8 cellular contexts compared by ENCODE assay signal in genomic region chr16:85752511-85753420, GRCh38. TPM values are rescaled to one million over a fixed set of nuclear protein-coding genes. Genes with fewer than 3 reads are reported as not detected.
DNase-seq lines count a peak whose midpoint lies in the region; ATAC-seq and TF ChIP-seq lines count a peak whose summit lies in the region.

No MANE protein-coding gene starts in this region.

- H3K4me1 ChIP-seq in HEK293 (ENCODE audit: control insufficient read depth, insufficient read depth, low read length): peaks cover 5% of the 10 kb centered on the region; the same call in 1 of the 2 replicates
- peaks cover 22% of the 10 kb centered on the region for H3K4me1 ChIP-seq in iPS-15b (ENCODE audit: control insufficient read depth, insufficient read depth, low read length)

- no peaks in the 10 kb centered on the region for H3K9me3 ChIP-seq in HEK293 (ENCODE audit: control insufficient read depth, insufficient read depth, low read depth, low read length)
- no peaks in the 10 kb centered on the region for H3K9me3 ChIP-seq in iPS-15b (ENCODE audit: control insufficient read depth, insufficient read depth, low read length)

- TF ChIP-seq CTCF in HEK293 (tag by site-specific recombination; IDR thresholded peaks at IDR 0.05): peak; percentile 35; the same call in 1 of the 2 replicates

- CTCF ChIA-PET in HEK293 (lab: Yijun Ruan, JAX): interaction anchor here (0.6 kb wide), 1 partner anchor 238 kb away, joined by 3 read pairs; no protein-coding TSS in a partner anchor

- POLR2A ChIA-PET in HEK293 (lab: Yijun Ruan, JAX): no interaction called here

- H3K27me3 ChIP-seq in iPS-15b (ENCODE audit: control insufficient read depth, insufficient read depth, low read length): peaks cover 8% of the 10 kb centered on the region

- H3K9ac ChIP-seq in iPS-15b (ENCODE audit: low read depth, low read length): no peak overlapping the region

- H3K36me3 ChIP-seq in HEK293 (ENCODE audit: control insufficient read depth in 2 of 2, insufficient read depth in 1 of 2, low read length in 2 of 2) (no peaks in the 10 kb centered on the region), iPS-15b (ENCODE audit: control insufficient read depth, insufficient read depth, low read length) (no peaks in the 10 kb centered on the region)

- DNase-seq in 8988T: peak; percentile 52
- DNase-seq in SK-MEL-5 (ENCODE audit: low read depth, low spot score): peak; percentile 53
- DNase-seq in activated effector memory CD4-positive, alpha-beta T cell treated with anti-CD3 and anti-CD28 coated beads, Interleukin-2, amount 50 U/mL, for 16 hours: no peak
- no peak for DNase-seq in OCI-M2 (lab: John Stamatoyannopoulos, UW; ENCODE audit: unreplicated experiment)
- no peak for DNase-seq in pons (ENCODE audit: low spot score)

- ATAC-seq in GM21423 (IDR thresholded peaks at IDR 0.05; ENCODE audit: unreplicated experiment): no peak

- in situ Hi-C loops in SK-MEL-5 (cut with HindIII; ENCODE audit: low pct_unique_long_range_greater_than_20kb, low sequenced_read_pairs): no loop called here

- H3K4me3 ChIP-seq in HEK293 (ENCODE audit: low read depth, low read length) (no peak overlapping the region), iPS-15b (ENCODE audit: low read depth, low read length) (peak overlapping the region; percentile 37)

- no peak overlapping the region for H3K27ac ChIP-seq in HEK293 (ENCODE audit: extremely low read depth, low read depth, low read length)

TF ChIP-seq in HEK293, 187 proteins besides CTCF, POLR2A, EP300 and RAD21:
- TF ChIP-seq ZNF362 (tag by site-specific recombination; IDR thresholded peaks at IDR 0.05) (no peak), KLF10 (tag by site-specific recombination; IDR thresholded peaks at IDR 0.05) (no peak), ZNF404 (tag by site-specific recombination; IDR thresholded peaks at IDR 0.05) (no peak), ZNF146 (tag by site-specific recombination; IDR thresholded peaks at IDR 0.05) (no peak), GLIS1 (tag by site-specific recombination; IDR thresholded peaks at IDR 0.05) (peak; percentile 67), SP7 (tag by site-specific recombination; IDR thresholded peaks at IDR 0.05) (no peak), ZNF600 (tag by site-specific recombination; IDR thresholded peaks at IDR 0.05) (peak; percentile 82), ZBTB21 (tag by site-specific recombination; IDR thresholded peaks at IDR 0.05) (no peak), ZXDB (tag by site-specific recombination; IDR thresholded peaks at IDR 0.05) (no peak)

RNA-seq across cellular contexts. Expression of gene C16orf74, which starts 1.9 kb away (rescaled TPM):
- total RNA-seq in SK-MEL-5 (2014; rRNA removed; shearing (Covaris generic)): 3.8 and 6.1 TPM in 2 replicates
- 7.7 and 9.2 TPM in 2 replicates for polyA plus RNA-seq in SK-MEL-5 (2015; cell fraction: cytosol; rRNA removed)
- polyA plus RNA-seq in SK-MEL-5 (2015; cell fraction: nucleus; rRNA removed): 3.3 and 9.3 TPM in 2 replicates

RNA-seq across cellular contexts. Expression of gene EMC8, which starts 46.6 kb away (rescaled TPM):
- total RNA-seq in SK-MEL-5 (2014; rRNA removed; shearing (Covaris generic)): 27.1 and 32.9 TPM in 2 replicates
- polyA plus RNA-seq in SK-MEL-5 (2015; cell fraction: cytosol; rRNA removed): 44.4 and 51.0 TPM in 2 replicates
- polyA plus RNA-seq in SK-MEL-5 (2015; cell fraction: nucleus; rRNA removed): 25.8 and 33.4 TPM in 2 replicates

RNA-seq across cellular contexts. Expression of gene COX4I1, which starts 46.7 kb away (rescaled TPM):
- 696 and 745 TPM in 2 replicates for total RNA-seq in SK-MEL-5 (2014; rRNA removed; shearing (Covaris generic))
- polyA plus RNA-seq in SK-MEL-5 (2015; cell fraction: cytosol; rRNA removed): 509 and 646 TPM in 2 replicates
- 202 and 230 TPM in 2 replicates for polyA plus RNA-seq in SK-MEL-5 (2015; cell fraction: nucleus; rRNA removed)

Comparison
In these comparisons a context has a peak if more than half of its experiments do, and no peak if none do; other contexts are left out.
1. DNase-seq: peak in 8988T (single experiment) and SK-MEL-5 (single experiment); none in activated effector memory CD4-positive, alpha-beta T cell treated with anti-CD3 and anti-CD28 coated beads, Interleukin-2, amount 50 U/mL, for 16 hours (single experiment), OCI-M2 (single experiment) and pons (single experiment).